8 cellular contexts compared by ENCODE assay signal in genomic region chr6:105992315-105992961, GRCh38.
DNase-seq lines count a peak whose midpoint lies in the region; ATAC-seq and TF ChIP-seq lines count a peak whose summit lies in the region.

No MANE protein-coding gene starts in this region.

- TF ChIP-seq CTCF in gastroesophageal sphincter (IDR thresholded peaks at IDR 0.05) (peak in 2 of 4 experiments; percentile 11 to 12), omental fat pad (IDR thresholded peaks at IDR 0.05) (no peak), suprapubic skin (IDR thresholded peaks at IDR 0.05) (no peak)

- WGBS in gastroesophageal sphincter (ENCODE audit: low coverage in 1 of 2), 2 donors: 0 to 6% methylated on average over 13 to 14 of the region's 34 CpGs
- WGBS in suprapubic skin: 5% methylated on average over 34 of the region's 34 CpGs

- H3K36me3 ChIP-seq in KOPT-K1 (ENCODE audit: insufficient read depth, low read length) (no peaks in the 10 kb centered on the region), gastroesophageal sphincter (no peaks in the 10 kb centered on the region), suprapubic skin (no peaks in the 10 kb centered on the region)

- ATAC-seq in GM21786 (IDR thresholded peaks at IDR 0.05; ENCODE audit: unreplicated experiment) (peak; percentile 85), gastroesophageal sphincter (peak; percentile 87), omental fat pad (ENCODE audit: low FRiP score) (peak; percentile 88)

- peak overlapping the region; percentile 39 to 66 for H3K4me3 ChIP-seq in gastroesophageal sphincter
- H3K4me3 ChIP-seq in suprapubic skin: peak overlapping the region; percentile 61

- TF ChIP-seq POLR2A in gastroesophageal sphincter (IDR thresholded peaks at IDR 0.05) (no peak), suprapubic skin (IDR thresholded peaks at IDR 0.05) (no peak)

- H3K27ac ChIP-seq in KOPT-K1 (ENCODE audit: low read depth, low read length, poor library complexity, severe bottlenecking): peak overlapping the region; percentile 82
- H3K27ac ChIP-seq in gastroesophageal sphincter: peak overlapping the region in 1 of 4 donors; percentile 36
- peak overlapping the region; percentile 28 for H3K27ac ChIP-seq in suprapubic skin

- H3K27me3 ChIP-seq in gastroesophageal sphincter (peaks cover 100% of the 10 kb centered on the region), suprapubic skin (no peaks in the 10 kb centered on the region)

- no peaks in the 10 kb centered on the region for H3K9me3 ChIP-seq in KOPT-K1 (ENCODE audit: insufficient read depth, low read length, poor library complexity, severe bottlenecking)
- no peaks in the 10 kb centered on the region for H3K9me3 ChIP-seq in gastroesophageal sphincter
- H3K9me3 ChIP-seq in suprapubic skin: no peaks in the 10 kb centered on the region

- peaks cover 0 to 40% (median 7%) of the 10 kb centered on the region in 3 donors for H3K4me1 ChIP-seq in gastroesophageal sphincter
- H3K4me1 ChIP-seq in suprapubic skin: peaks cover 25% of the 10 kb centered on the region

- no peak for TF ChIP-seq EP300 in gastroesophageal sphincter (IDR thresholded peaks at IDR 0.05)
- no peak for TF ChIP-seq EP300 in suprapubic skin (IDR thresholded peaks at IDR 0.05)

- DNase-seq in Daoy (ENCODE audit: low read depth): peak; percentile 90
- peak; percentile 41 for DNase-seq in SHP77 treated with DMSO at 0.1 percent for 48 hours (lab: John Stamatoyannopoulos, UW)
- DNase-seq in activated naive CD4-positive, alpha-beta T cell (lab: John Stamatoyannopoulos, UW): peak; percentile 50 to 84 (median 59)
- DNase-seq in omental fat pad (ENCODE audit: low spot score): peak; percentile 61
- peak; percentile 82 to 87 for DNase-seq in suprapubic skin (ENCODE audit: low spot score in 2 of 2)
